9 cellular contexts compared by ENCODE assay signal in genomic region chr6:46704562-46704961, GRCh38. TPM values are rescaled to one million over a fixed set of nuclear protein-coding genes. Genes with fewer than 3 reads are reported as not detected.
A peak's percentile ranks its signal among the peaks of the same experiment; 100 is the strongest.
DNase-seq lines count a peak whose midpoint lies in the region; ATAC-seq and TF ChIP-seq lines count a peak whose summit lies in the region.
"Had no signal": no experiment of that assay in that cellular context is flagged by ENCODE, and none has a peak within 500 bp of the region (broad histone marks: within the 10 kb centered on the region; RNA-seq: fewer than 3 reads in every experiment).

No MANE protein-coding gene starts in this region.

- intact Hi-C loops in vagina (cut with DNase I) = no loop called here

- peak; percentile 7 for DNase-seq in NCI-H2227 (lab: John Stamatoyannopoulos, UW; ENCODE audit: unreplicated experiment)
- DNase-seq in NCI-H2227 treated with DMSO at 0.1 percent for 48 hours (lab: John Stamatoyannopoulos, UW) = no peak
- peak; percentile 35 for DNase-seq in NCI-H69 (lab: John Stamatoyannopoulos, UW)
- DNase-seq in epithelial cell of esophagus (ENCODE audit: low read depth) = peak; percentile 65
- peak; percentile 70 for DNase-seq in pons (ENCODE audit: low spot score)
- no peak for DNase-seq in vagina (ENCODE audit: extremely low spot score in 2 of 2)
- DNase-seq in activated CD4-positive, alpha-beta T cell treated with anti-CD3 and anti-CD28 coated beads for 1 hour = no peak
- DNase-seq: NCI-H2081 had no signal

- H3K4me1 ChIP-seq in vagina = no peaks in the 10 kb centered on the region

- peak; percentile 41 for TF ChIP-seq CTCF in epithelial cell of esophagus (IDR thresholded peaks at IDR 0.05; ENCODE audit: insufficient read depth, low read depth, low read length, missing control alignments)
- no peak for TF ChIP-seq CTCF in vagina (IDR thresholded peaks at IDR 0.05)

- H3K27me3 ChIP-seq in vagina = no peaks in the 10 kb centered on the region

- no peaks in the 10 kb centered on the region for H3K9me3 ChIP-seq in vagina

- no peak for ATAC-seq in HG03439 (IDR thresholded peaks at IDR 0.05; ENCODE audit: unreplicated experiment)

- no peak overlapping the region for H3K4me3 ChIP-seq in epithelial cell of esophagus (ENCODE audit: low read length)
- no peak overlapping the region for H3K4me3 ChIP-seq in vagina

- TF ChIP-seq POLR2A in vagina (IDR thresholded peaks at IDR 0.05) = no peak

- no peak overlapping the region for H3K27ac ChIP-seq in vagina

- H3K36me3 ChIP-seq in vagina = no peaks in the 10 kb centered on the region

RNA-seq across cellular contexts. Expression of gene TDRD6, which starts 16.9 kb away (rescaled TPM):
- 0.49 TPM for total RNA-seq in vagina

RNA-seq across cellular contexts. Expression of gene PLA2G7, which starts 30.6 kb away (rescaled TPM):
- not detected for total RNA-seq in vagina

RNA-seq across cellular contexts. Expression of gene ANKRD66, which starts 42.2 kb away (rescaled TPM):
- total RNA-seq in vagina = not detected

RNA-seq across cellular contexts. Expression of gene SLC25A27, which starts 51.8 kb away (rescaled TPM):
- 39.3 TPM for total RNA-seq in vagina

RNA-seq across cellular contexts. Expression of gene CYP39A1, which starts 51.9 kb away (rescaled TPM):
- 5.4 TPM for total RNA-seq in vagina

Comparison
In these comparisons a context has a peak if more than half of its experiments do, and no peak if none do; other contexts are left out.
1. DNase-seq: peak in NCI-H2227 (single experiment), NCI-H69 (single experiment), epithelial cell of esophagus (single experiment) and pons (single experiment); none in NCI-H2227 treated with DMSO at 0.1 percent for 48 hours (single experiment), vagina (0 of 2) and activated CD4-positive, alpha-beta T cell treated with anti-CD3 and anti-CD28 coated beads for 1 hour (single experiment).